In genomic region chr5:78907255-78907886, GRCh38 we compare ENCODE assay signal across 8 cellular contexts.
DNase-seq lines count a peak whose midpoint lies in the region; ATAC-seq and TF ChIP-seq lines count a peak whose summit lies in the region.

No MANE protein-coding gene starts in this region.

- H3K27me3 Mint-ChIP-seq in natural killer cell (ENCODE audit: low read depth in 2 of 2): no peaks in the 10 kb centered on the region

- peak overlapping the region; percentile 84 for H3K27ac ChIP-seq in brain microvascular endothelial cell
- H3K27ac ChIP-seq in adrenal gland: no peak overlapping the region

- peaks cover 15 to 16% of the 10 kb centered on the region in 2 donors for H3K4me1 Mint-ChIP-seq in natural killer cell

- no peaks in the 10 kb centered on the region for H3K27me3 ChIP-seq in brain microvascular endothelial cell (replicated peaks)
- no peaks in the 10 kb centered on the region for H3K27me3 ChIP-seq in adrenal gland

- H3K4me1 ChIP-seq in mucosa of descending colon (ENCODE audit: low read depth) (peaks cover 6% of the 10 kb centered on the region), adrenal gland (replicated peaks in 1 of 2) (peaks cover 6% of the 10 kb centered on the region in 2 donors)

- H3K9me3 ChIP-seq in mucosa of descending colon: no peaks in the 10 kb centered on the region
- no peaks in the 10 kb centered on the region for H3K9me3 ChIP-seq in adrenal gland (replicated peaks in 1 of 3)

- no peaks in the 10 kb centered on the region for H3K36me3 ChIP-seq in brain microvascular endothelial cell (replicated peaks)
- H3K36me3 ChIP-seq in mucosa of descending colon (ENCODE audit: low read depth): no peaks in the 10 kb centered on the region
- H3K36me3 ChIP-seq in adrenal gland (replicated peaks in 1 of 2): no peaks in the 10 kb centered on the region

- intact Hi-C loops in mucosa of descending colon (cut with DNase I, micrococcal nuclease): loop anchor here in 1 of 2 donors (10.0 kb wide), 2 partner anchors 57 to 363 kb away; no protein-coding TSS in a partner anchor
- intact Hi-C loops in adrenal gland (cut with DNase I): no loop called here
- intact Hi-C loops in natural killer cell (cut with micrococcal nuclease): no loop called here

- no peak overlapping the region for H3K4me3 Mint-ChIP-seq in natural killer cell

- no peaks in the 10 kb centered on the region for H3K9me3 Mint-ChIP-seq in natural killer cell

- ATAC-seq in mucosa of descending colon (peak; percentile 57), natural killer cell (no peak)

- no peak overlapping the region for H3K27ac Mint-ChIP-seq in natural killer cell

- H3K36me3 Mint-ChIP-seq in natural killer cell: no peaks in the 10 kb centered on the region

- in situ Hi-C loops in ACHN (cut with HindIII; ENCODE audit: low pct_ligation_motif_present, low pct_unique_long_range_greater_than_20kb, low sequenced_read_pairs): no loop called here
- in situ Hi-C loops in brain microvascular endothelial cell (cut with HindIII; ENCODE audit: low pct_ligation_motif_present, low sequenced_read_pairs): no loop called here

- TF ChIP-seq CTCF in brain microvascular endothelial cell (IDR thresholded peaks at IDR 0.05; ENCODE audit: low read depth, low read length, missing control alignments) (no peak), mucosa of descending colon (IDR thresholded peaks at IDR 0.05) (no peak), adrenal gland (IDR thresholded peaks at IDR 0.05) (no peak), natural killer cell (IDR thresholded peaks at IDR 0.05) (no peak)

- DNase-seq in ACHN (peak; percentile 62), HT1080 (ENCODE audit: low read depth) (peak; percentile 88), brain microvascular endothelial cell (peak; percentile 92), mucosa of descending colon (peak in 1 of 3 donors; percentile 28), DMS153 (lab: John Stamatoyannopoulos, UW) (no peak), NCI-H2029 treated with DMSO at 0.1 percent for 48 hours (lab: John Stamatoyannopoulos, UW) (no peak), adrenal gland (no peak), natural killer cell (no peak)

- H3K4me3 ChIP-seq in brain microvascular endothelial cell (ENCODE audit: low read depth, low read length) (peak overlapping the region; percentile 29), mucosa of descending colon (no peak overlapping the region), adrenal gland (no peak overlapping the region)

- TF ChIP-seq POLR2A in adrenal gland (IDR thresholded peaks at IDR 0.05): no peak

- WGBS in adrenal gland, 4 donors: 71 to 92% (median 77%) methylated on average over 11 of the region's 11 CpGs

Comparison
In these comparisons a context has a peak if more than half of its experiments do, and no peak if none do; other contexts are left out.
1. DNase-seq: peak in ACHN (single experiment), HT1080 (single experiment) and brain microvascular endothelial cell (single experiment); none in DMS153 (single experiment), NCI-H2029 treated with DMSO at 0.1 percent for 48 hours (single experiment), adrenal gland (0 of 7) and natural killer cell (single experiment).